ENCODE assay signal across 11 cellular contexts in genomic region chr5:60598424-60598823, GRCh38.
DNase-seq lines count a peak whose midpoint lies in the region; ATAC-seq and TF ChIP-seq lines count a peak whose summit lies in the region.
"Had no signal": no experiment of that assay in that cellular context is flagged by ENCODE, and none has a peak within 500 bp of the region (broad histone marks: within the 10 kb centered on the region; RNA-seq: fewer than 3 reads in every experiment).

No MANE protein-coding gene starts in this region.

- H3K27ac ChIP-seq in fibroblast of lung (ENCODE audit: insufficient read depth, low read length) (no peak overlapping the region), upper lobe of left lung (no peak overlapping the region), right atrium auricular region (no peak overlapping the region), left ventricle myocardium inferior (replicated peaks) (no peak overlapping the region)

- no peaks in the 10 kb centered on the region for H3K27me3 ChIP-seq in fibroblast of lung (ENCODE audit: control insufficient read depth, insufficient read depth, low read length)
- no peaks in the 10 kb centered on the region for H3K27me3 ChIP-seq in upper lobe of left lung
- H3K27me3 ChIP-seq in right atrium auricular region, result no peaks in the 10 kb centered on the region
- H3K27me3 ChIP-seq in left ventricle myocardium inferior (ENCODE audit: low read depth), result no peaks in the 10 kb centered on the region

- H3K4me2 ChIP-seq in fibroblast of lung (ENCODE audit: extremely low read depth, insufficient read depth, low read length), result no peak overlapping the region
- H3K4me2 ChIP-seq: smooth muscle cell had no signal

- intact Hi-C loops in left ventricle myocardium inferior (cut with micrococcal nuclease), result no loop called here

- ATAC-seq in GM18870 (IDR thresholded peaks at IDR 0.05; ENCODE audit: unreplicated experiment) (peak; percentile 57), GM21529 (IDR thresholded peaks at IDR 0.05; ENCODE audit: unreplicated experiment) (peak; percentile 51), HG03159 (IDR thresholded peaks at IDR 0.05; ENCODE audit: unreplicated experiment) (peak; percentile 64), upper lobe of left lung (ENCODE audit: low FRiP score in 2 of 2) (no peak)
- ATAC-seq: left cardiac atrium had no signal

- H3K9ac ChIP-seq in fibroblast of lung (ENCODE audit: insufficient read depth, low read length), result no peak overlapping the region

- H3K4me3 ChIP-seq in fibroblast of lung (replicated peaks in 1 of 4; ENCODE audit: control extremely low read depth in 1 of 4, insufficient read depth in 1 of 4, low read depth in 3 of 4, low read length in 4 of 4), result no peak overlapping the region
- H3K4me3 ChIP-seq in upper lobe of left lung, result no peak overlapping the region
- H3K4me3 ChIP-seq in right atrium auricular region, result no peak overlapping the region
- no peak overlapping the region for H3K4me3 ChIP-seq in left ventricle myocardium inferior
- H3K4me3 ChIP-seq: smooth muscle cell had no signal

- no peak for TF ChIP-seq POLR2A in upper lobe of left lung (IDR thresholded peaks at IDR 0.05)

- no peaks in the 10 kb centered on the region for H3K79me2 ChIP-seq in fibroblast of lung (ENCODE audit: control insufficient read depth, insufficient read depth, low read length)

- H2AFZ ChIP-seq in fibroblast of lung (ENCODE audit: low read length), result peak overlapping the region; percentile 39

- no peak for TF ChIP-seq EP300 in upper lobe of left lung (IDR thresholded peaks at IDR 0.05)

- no peaks in the 10 kb centered on the region for H3K4me1 ChIP-seq in fibroblast of lung (ENCODE audit: control insufficient read depth, extremely low read depth, insufficient read depth, low read length)
- no peaks in the 10 kb centered on the region for H3K4me1 ChIP-seq in upper lobe of left lung
- H3K4me1 ChIP-seq in right atrium auricular region, result no peaks in the 10 kb centered on the region
- no peaks in the 10 kb centered on the region for H3K4me1 ChIP-seq in left ventricle myocardium inferior

- DNase-seq in fibroblast of lung (ENCODE audit: low read depth in 2 of 2) (no peak), upper lobe of left lung (no peak), right atrium auricular region (ENCODE audit: low spot score) (no peak), left ventricle myocardium inferior (no peak)
- DNase-seq in activated naive CD4-positive, alpha-beta T cell treated with Interleukin-2 at 50 U/mL for 16 hours, result no peak
- DNase-seq: left cardiac atrium, NCI-H2029 treated with DMSO at 0.1 percent for 48 hours had no signal

- H4K20me1 ChIP-seq in fibroblast of lung (ENCODE audit: control insufficient read depth, extremely low read depth, insufficient read depth, low read length), result no peaks in the 10 kb centered on the region

- H3K36me3 ChIP-seq in fibroblast of lung (ENCODE audit: control insufficient read depth, insufficient read depth, low read length) (no peaks in the 10 kb centered on the region), upper lobe of left lung (no peaks in the 10 kb centered on the region), right atrium auricular region (no peaks in the 10 kb centered on the region), left ventricle myocardium inferior (no peaks in the 10 kb centered on the region)

- TF ChIP-seq CTCF in fibroblast of lung (conservative IDR thresholded peaks at IDR 0.05 in 1 of 2, IDR thresholded peaks at IDR 0.05 in 1 of 2; ENCODE audit: low read depth in 1 of 2, low read length in 2 of 2), result no peak
- TF ChIP-seq CTCF in upper lobe of left lung (IDR thresholded peaks at IDR 0.05), result no peak
- no peak for TF ChIP-seq CTCF in right atrium auricular region (IDR thresholded peaks at IDR 0.05)
- TF ChIP-seq CTCF in left ventricle myocardium inferior (IDR thresholded peaks at IDR 0.05; ENCODE audit: borderline replicate concordance), result no peak

- no peaks in the 10 kb centered on the region for H3K9me3 ChIP-seq in fibroblast of lung (ENCODE audit: control insufficient read depth, insufficient read depth, low read depth, low read length)
- no peaks in the 10 kb centered on the region for H3K9me3 ChIP-seq in upper lobe of left lung
- H3K9me3 ChIP-seq in right atrium auricular region, result no peaks in the 10 kb centered on the region
- no peaks in the 10 kb centered on the region for H3K9me3 ChIP-seq in left ventricle myocardium inferior (replicated peaks)

- 62 to 75% methylated on average over 4 of the region's 4 CpGs for WGBS in upper lobe of left lung, 2 donors

Comparison
In these comparisons a context has a peak if more than half of its experiments do, and no peak if none do; other contexts are left out.
1. ATAC-seq: peak in GM18870 (single experiment), GM21529 (single experiment) and HG03159 (single experiment); none in upper lobe of left lung (0 of 2).